In the genomic region with DNA sequence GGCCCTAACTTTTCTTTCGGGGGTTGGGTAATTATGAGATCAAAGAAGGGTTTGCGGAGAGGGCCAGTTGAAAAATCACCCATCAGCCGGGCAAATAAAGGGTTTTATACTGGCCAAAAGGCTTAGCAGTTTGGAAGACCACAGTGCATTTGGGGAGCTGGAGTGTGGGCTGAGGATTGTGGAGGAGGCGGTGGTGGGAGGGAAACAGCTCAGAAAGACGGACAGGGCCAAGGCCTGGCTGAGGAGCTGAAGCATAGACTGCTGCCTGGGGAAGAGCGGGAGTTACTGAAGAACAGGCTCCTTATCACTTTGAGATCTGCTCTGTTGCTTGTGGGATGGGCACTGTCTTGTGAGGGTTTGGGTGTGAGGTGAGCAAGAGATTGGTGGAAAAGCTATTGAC, we compare ENCODE assay signal across 23 cellular contexts.
DNase-seq lines count a peak whose midpoint lies in the region; ATAC-seq and TF ChIP-seq lines count a peak whose summit lies in the region.
"Had no signal": no experiment of that assay in that cellular context is flagged by ENCODE, and none has a peak within 500 bp of the region (broad histone marks: within the 10 kb centered on the region; RNA-seq: fewer than 3 reads in every experiment).

No MANE protein-coding gene starts in this region.

- TF ChIP-seq POLR2A in erythroblast (IDR thresholded peaks at IDR 0.05; ENCODE audit: low read length) = no peak
- TF ChIP-seq POLR2A in Peyer's patch (IDR thresholded peaks at IDR 0.05) = no peak

- H3K9me3 Mint-ChIP-seq in mesothelial cell of epicardium = peaks cover 13% of the 10 kb centered on the region
- H3K9me3 Mint-ChIP-seq: CD4-positive, CD25-positive, alpha-beta regulatory T cell had no signal

- DNase-seq in SK-N-DZ (ENCODE audit: low spot score) = peak; percentile 21
- peak; percentile 17 to 52 for DNase-seq in erythroblast (lab: John Stamatoyannopoulos, UW)
- no peak for DNase-seq in mesothelial cell of epicardium (ENCODE audit: low spot score in 2 of 2, unreplicated experiment in 2 of 2)
- DNase-seq in activated CD8-positive, alpha-beta memory T cell treated with anti-CD3 and anti-CD28 coated beads, Interleukin-2, amount 50 U/mL, for 48 hours = no peak
- DNase-seq in Peyer's patch = no peak
- DNase-seq: Caco-2; CD4-positive, CD25-positive, alpha-beta regulatory T cell; DMS 273 treated with DMSO at 0.1 percent for 48 hours; DMS79 treated with DMSO at 0.1 percent for 48 hours; MM.1S; NCI-H1048; NCI-H1417 treated with DMSO at 0.1 percent for 48 hours; NCI-H187; PC-9; SHP77 treated with DMSO at 0.1 percent for 48 hours; SK-N-SH had no signal

- peaks cover 10% of the 10 kb centered on the region for H3K36me3 Mint-ChIP-seq in mesothelial cell of epicardium
- H3K36me3 Mint-ChIP-seq: CD4-positive, CD25-positive, alpha-beta regulatory T cell had no signal

- H3K4me3 Mint-ChIP-seq in mesothelial cell of epicardium = no peak overlapping the region
- H3K4me3 Mint-ChIP-seq: CD4-positive, CD25-positive, alpha-beta regulatory T cell had no signal

- H3K27me3 ChIP-seq in Peyer's patch = no peaks in the 10 kb centered on the region

- TF ChIP-seq CTCF in mesothelial cell of epicardium (IDR thresholded peaks at IDR 0.05; ENCODE audit: unreplicated experiment) (no peak), Peyer's patch (IDR thresholded peaks at IDR 0.05) (no peak)

- H3K9me3 ChIP-seq in Peyer's patch = no peaks in the 10 kb centered on the region
- H3K9me3 ChIP-seq: Caco-2, SK-N-SH had no signal

- H3K27ac Mint-ChIP-seq in mesothelial cell of epicardium = peak overlapping the region; percentile 6

- peaks cover 41% of the 10 kb centered on the region for H3K4me1 Mint-ChIP-seq in mesothelial cell of epicardium

- H3K4me3 ChIP-seq in Peyer's patch = no peak overlapping the region
- H3K4me3 ChIP-seq: GM12878, K562, PC-9 had no signal

- no peak overlapping the region for H3K27ac ChIP-seq in Peyer's patch
- H3K27ac ChIP-seq: HL-60, PC-9, RWPE1 had no signal

- ATAC-seq in HG02852 (IDR thresholded peaks at IDR 0.05; ENCODE audit: unreplicated experiment) = no peak
- ATAC-seq in GM21528 (IDR thresholded peaks at IDR 0.05; ENCODE audit: low FRiP score, unreplicated experiment) = no peak
- ATAC-seq: GM12878, HepG2, K562 had no signal

- H3K27me3 Mint-ChIP-seq in mesothelial cell of epicardium (ENCODE audit: low read depth) = no peaks in the 10 kb centered on the region
- H3K27me3 Mint-ChIP-seq: CD4-positive, CD25-positive, alpha-beta regulatory T cell had no signal

- no peaks in the 10 kb centered on the region for H3K36me3 ChIP-seq in Peyer's patch

- H3K4me1 ChIP-seq in Peyer's patch = peaks cover 0 to 3% (median 0%) of the 10 kb centered on the region in 4 donors
- H3K4me1 ChIP-seq: Caco-2 had no signal

Comparison
In these comparisons a context has a peak if more than half of its experiments do, and no peak if none do; other contexts are left out.
1. DNase-seq: peak in SK-N-DZ (single experiment) and erythroblast (2 of 2); none in mesothelial cell of epicardium (0 of 2), activated CD8-positive, alpha-beta memory T cell treated with anti-CD3 and anti-CD28 coated beads, Interleukin-2, amount 50 U/mL, for 48 hours (single experiment) and Peyer's patch (0 of 3).